ENCODE assay signal across 8 cellular contexts in the genomic region with DNA sequence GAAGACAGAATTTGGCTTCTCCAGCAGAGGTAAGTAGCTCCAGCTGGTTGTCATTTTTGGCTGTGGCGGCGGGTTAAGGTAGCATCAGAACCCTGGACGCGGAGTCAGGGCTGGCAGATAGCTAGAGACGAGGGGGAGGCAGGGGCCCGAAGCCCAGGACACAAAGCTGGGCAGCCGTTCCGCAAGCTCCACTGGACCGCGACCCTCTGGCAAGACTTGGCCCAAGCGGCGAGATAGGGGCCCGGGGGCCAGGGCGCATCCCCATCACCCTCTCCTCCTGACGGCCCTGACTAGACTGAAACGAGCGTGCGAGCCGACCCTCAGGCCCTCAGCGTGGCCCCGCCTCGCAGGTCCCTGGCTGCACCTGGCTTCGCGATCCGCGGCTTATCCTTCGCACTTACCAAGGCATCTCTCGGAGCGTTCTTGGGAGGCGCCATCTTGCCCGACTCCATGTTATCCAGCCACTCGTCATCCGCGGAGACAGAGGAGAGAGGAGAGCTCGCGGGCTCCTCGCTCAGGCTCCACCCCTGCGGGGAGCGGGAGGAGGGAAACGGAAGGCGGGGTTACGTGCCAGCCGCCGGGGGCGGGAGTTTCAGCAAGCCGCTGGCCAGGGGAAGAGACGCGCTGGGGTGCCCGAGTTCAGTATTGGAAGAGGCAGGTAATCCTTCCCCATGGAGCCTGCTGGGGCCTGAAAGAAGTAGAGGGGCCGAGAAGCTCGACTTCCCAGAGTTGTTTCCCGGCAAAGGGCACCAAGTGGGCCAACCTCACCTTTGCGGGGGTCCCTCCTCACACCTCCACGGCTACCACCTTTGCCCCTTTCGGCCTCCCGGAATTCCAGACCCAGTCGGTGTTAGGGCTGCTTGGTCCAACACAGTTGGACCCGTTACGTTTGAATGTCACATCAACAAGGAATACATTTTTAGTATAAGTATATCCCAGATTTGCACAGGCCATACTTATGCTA. TPM values are rescaled to one million over a fixed set of nuclear protein-coding genes. Genes with fewer than 3 reads are reported as not detected.
A peak's percentile ranks its signal among the peaks of the same experiment; 100 is the strongest.
DNase-seq lines count a peak whose midpoint lies in the region; ATAC-seq and TF ChIP-seq lines count a peak whose summit lies in the region.

A gene with protein sequence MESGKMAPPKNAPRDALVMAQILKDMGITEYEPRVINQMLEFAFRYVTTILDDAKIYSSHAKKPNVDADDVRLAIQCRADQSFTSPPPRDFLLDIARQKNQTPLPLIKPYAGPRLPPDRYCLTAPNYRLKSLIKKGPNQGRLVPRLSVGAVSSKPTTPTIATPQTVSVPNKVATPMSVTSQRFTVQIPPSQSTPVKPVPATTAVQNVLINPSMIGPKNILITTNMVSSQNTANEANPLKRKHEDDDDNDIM (minus strand): TSS at position 491 of the 964 bp plus-strand sequence. CDS start 39 bp downstream, at position 452.

- intact Hi-C loops in adrenal gland (cut with DNase I) (no loop called here), heart right ventricle (cut with DNase I) (no loop called here)

- H3K36me3 Mint-ChIP-seq in T-cell, result no peaks in the 10 kb centered on the region
- peaks cover 3% of the 10 kb centered on the region for H3K36me3 Mint-ChIP-seq in progenitor cell of endocrine pancreas (ENCODE audit: insufficient read depth)

- TF ChIP-seq CTCF in GM12865 (IDR thresholded peaks at IDR 0.05; ENCODE audit: insufficient read depth, low read depth, low read length, missing control alignments), result no peak
- no peak for TF ChIP-seq CTCF in adrenal gland (IDR thresholded peaks at IDR 0.05)
- TF ChIP-seq CTCF in heart right ventricle (IDR thresholded peaks at IDR 0.05), result no peak
- TF ChIP-seq CTCF in progenitor cell of endocrine pancreas (IDR thresholded peaks at IDR 0.05; ENCODE audit: unreplicated experiment), result no peak

- POLR2A ChIA-PET in T-cell (lab: Charles Lee), result interaction anchor here in 1 of 2 donors (0.6 to 1.4 kb wide), 7 partner anchors 9 to 811 kb away, joined by 3 to 7 read pairs (median 3); a partner anchor contains a TSS

- CTCF ChIA-PET in T-cell (lab: Charles Lee), result interaction anchor here (0.5 to 1.7 kb wide), 2 partner anchors 60 to 292 kb away, joined by 6 to 7 read pairs; no protein-coding TSS in a partner anchor

- DNase-seq in GM12865 (ENCODE audit: low read depth) (peak; percentile 86), NCI-H1417 (lab: John Stamatoyannopoulos, UW) (peak; percentile 81 to 92 (median 84)), T-cell (peak; percentile 57 to 85 (median 77)), adrenal gland (peak; percentile 84 to 90 (median 87)), heart right ventricle (peak; percentile 83 to 85), progenitor cell of endocrine pancreas (ENCODE audit: low spot score, unreplicated experiment) (peak; percentile 52), ureter (ENCODE audit: low spot score) (peak; percentile 88)

- peak within 1 kb of the TSS; percentile 84 to 94 (median 89) for H3K4me3 Mint-ChIP-seq in T-cell
- H3K4me3 Mint-ChIP-seq in progenitor cell of endocrine pancreas (ENCODE audit: low read depth), result peak within 1 kb of the TSS; percentile 90

- ATAC-seq in HG02759 (IDR thresholded peaks at IDR 0.05; ENCODE audit: unreplicated experiment) (peak; percentile 97), T-cell (replicated peaks in 1 of 4) (peak; percentile 95 to 98 (median 96)), heart right ventricle (peak; percentile 96 to 99 (median 99))

- peak in 1 of 2 donors; percentile 72 for TF ChIP-seq POLR2A in adrenal gland (IDR thresholded peaks at IDR 0.05)

- H3K4me1 Mint-ChIP-seq in T-cell (peaks cover 7 to 10% (median 7%) of the 10 kb centered on the region in 3 donors), progenitor cell of endocrine pancreas (ENCODE audit: low read depth) (no peaks in the 10 kb centered on the region)

- H3K4me1 ChIP-seq in adrenal gland (replicated peaks in 1 of 2) (no peaks in the 10 kb centered on the region), heart right ventricle (peaks cover 0 to 8% (median 0%) of the 10 kb centered on the region in 9 donors)

- H3K9me3 ChIP-seq in adrenal gland (replicated peaks in 1 of 3) (no peaks in the 10 kb centered on the region), heart right ventricle (no peaks in the 10 kb centered on the region)

- no peaks in the 10 kb centered on the region for H3K9me3 Mint-ChIP-seq in T-cell
- H3K9me3 Mint-ChIP-seq in progenitor cell of endocrine pancreas (ENCODE audit: low read depth), result peaks cover 11% of the 10 kb centered on the region

- H3K27ac Mint-ChIP-seq in T-cell (peak within 1 kb of the TSS; percentile 91 to 93), progenitor cell of endocrine pancreas (peak within 1 kb of the TSS; percentile 96)

- no peaks in the 10 kb centered on the region for H3K27me3 ChIP-seq in adrenal gland
- H3K27me3 ChIP-seq in heart right ventricle, result no peaks in the 10 kb centered on the region

- H3K27me3 Mint-ChIP-seq in T-cell, result peaks cover 0 to 8% of the 10 kb centered on the region in 2 donors
- H3K27me3 Mint-ChIP-seq in progenitor cell of endocrine pancreas, result no peaks in the 10 kb centered on the region

- peak within 1 kb of the TSS in 4 of 5 donors; percentile 70 to 85 (median 79) for H3K27ac ChIP-seq in adrenal gland
- H3K27ac ChIP-seq in heart right ventricle, result peak within 1 kb of the TSS; percentile 40 to 83 (median 72)

- 4 to 32% (median 23%) methylated on average over 6 to 59 of the region's 59 CpGs for WGBS in adrenal gland, 4 donors
- 3 to 5% methylated on average over 42 to 52 of the region's 59 CpGs for WGBS in heart right ventricle, 2 donors

- H3K36me3 ChIP-seq in adrenal gland (replicated peaks in 1 of 2) (no peaks in the 10 kb centered on the region), heart right ventricle (peaks cover 0 to 24% (median 0%) of the 10 kb centered on the region in 9 donors)

- H3K4me3 ChIP-seq in GM12865 (ENCODE audit: low read depth, low read length) (peak within 1 kb of the TSS; percentile 75), adrenal gland (peak within 1 kb of the TSS in 2 of 4 donors; percentile 58 to 59), heart right ventricle (peak within 1 kb of the TSS; percentile 45 to 89 (median 76))

RNA-seq across cellular contexts. Expression of the gene that starts here (rescaled TPM):
- total RNA-seq in T-cell (10 to 100 TPM in 4 of 5 donors, 1 to 10 TPM in 1; 8.3 to 18.4 (median 17.5) TPM), adrenal gland (10 to 100 TPM in 5 of 8 donors, 1 to 10 TPM in 3; 6.6 to 14.2 (median 11.3) TPM), heart right ventricle (10 to 100 TPM; 16.4 to 27.8 (median 22.5) TPM), progenitor cell of endocrine pancreas (27.5 and 27.9 TPM in 2 replicates), ureter (35.1 TPM)
- polyA plus RNA-seq in adrenal gland (10 to 100 TPM in 1 of 3 donors, 1 to 10 TPM in 2; 8.1 to 13.9 (median 8.8) TPM), heart right ventricle (10 to 100 TPM in 1 of 2 donors, 1 to 10 TPM in 1; 9.8 to 11.5 TPM)
